ENCODE assay signal across 8 cellular contexts in genomic region chrX:46574337-46574940, GRCh38. TPM values are rescaled to one million over a fixed set of nuclear protein-coding genes. Genes with fewer than 3 reads are reported as not detected.
DNase-seq lines count a peak whose midpoint lies in the region; ATAC-seq and TF ChIP-seq lines count a peak whose summit lies in the region.

No MANE protein-coding gene starts in this region.

- 0% methylated on average over 64 to 79 of the region's 79 CpGs for WGBS in heart right ventricle, 2 donors

- peak; percentile 10 for DNase-seq in BE2C
- peak; percentile 26 for DNase-seq in NCI-H146 treated with DMSO at 0.1 percent for 48 hours (lab: John Stamatoyannopoulos, UW; ENCODE audit: unreplicated experiment)
- peak; percentile 7 for DNase-seq in activated T-helper 9 cell treated with anti-CD3 and anti-CD28 coated beads, Interleukin-2, amount 50 U/mL, for 16 hours (ENCODE audit: low read depth)
- peak in 1 of 2 donors; percentile 21 for DNase-seq in heart right ventricle
- DNase-seq in skeletal muscle cell (ENCODE audit: low read depth): no peak
- no peak for DNase-seq in cerebellum (ENCODE audit: low spot score)
- DNase-seq in globus pallidus (ENCODE audit: low spot score): no peak

- TF ChIP-seq CTCF in BE2C (IDR thresholded peaks at IDR 0.05; ENCODE audit: low read depth, low read length) (no peak), heart right ventricle (IDR thresholded peaks at IDR 0.05) (no peak)

- intact Hi-C loops in heart right ventricle (cut with DNase I): loop anchor here in 8 of 10 donors (2.0 to 10.0 kb wide), 6 partner anchors 66 to 113 kb away; no protein-coding TSS in a partner anchor

- H3K4me1 ChIP-seq in BE2C (no peaks in the 10 kb centered on the region), heart right ventricle (peaks cover 0 to 32% (median 19%) of the 10 kb centered on the region in 9 donors)

- peak overlapping the region; percentile 57 for H3K4me3 ChIP-seq in BE2C (ENCODE audit: low read depth, low read length)
- H3K4me3 ChIP-seq in heart right ventricle: peak overlapping the region; percentile 53 to 78 (median 70)
- peak overlapping the region; percentile 57 for H3K4me3 ChIP-seq in skeletal muscle cell (ENCODE audit: low read depth, low read length)

- peak; percentile 6 for ATAC-seq in GM21367 (IDR thresholded peaks at IDR 0.05; ENCODE audit: unreplicated experiment)
- peak in 7 of 8 donors; percentile 1 to 45 (median 10) for ATAC-seq in heart right ventricle

- H3K27me3 ChIP-seq in BE2C: peaks cover 24% of the 10 kb centered on the region
- no peaks in the 10 kb centered on the region for H3K27me3 ChIP-seq in heart right ventricle

- peak overlapping the region; percentile 47 to 84 (median 76) for H3K27ac ChIP-seq in heart right ventricle

- H3K36me3 ChIP-seq in BE2C (no peaks in the 10 kb centered on the region), heart right ventricle (peaks cover 0 to 4% (median 0%) of the 10 kb centered on the region in 9 donors)

- no peaks in the 10 kb centered on the region for H3K9me3 ChIP-seq in BE2C
- H3K9me3 ChIP-seq in heart right ventricle: peaks cover 0 to 7% (median 0%) of the 10 kb centered on the region in 11 donors

RNA-seq across cellular contexts. Expression of gene CHST7, which starts 0.9 kb away (rescaled TPM):
- not detected for polyA plus RNA-seq in BE2C (2012; ENCODE audit: insufficient read depth, insufficient read length, low read depth)
- total RNA-seq in heart right ventricle (10 to 100 TPM in 3 of 10 donors, 1 to 10 TPM in 7; 3.5 to 23.0 (median 8.6) TPM), cerebellum (12.2 TPM)
- 10 to 100 TPM in 1 of 2 donors, 1 to 10 TPM in 1; 3.7 to 27.7 TPM for polyA plus RNA-seq in heart right ventricle

RNA-seq across cellular contexts. Expression of gene ZNF674, which starts 29.2 kb away (rescaled TPM):
- polyA plus RNA-seq in BE2C (2012; ENCODE audit: insufficient read depth, insufficient read length, low read depth): 1.7 TPM
- total RNA-seq in heart right ventricle: 1 to 10 TPM; 2.1 to 4.3 (median 2.6) TPM
- polyA plus RNA-seq in heart right ventricle: 1 to 10 TPM in 1 of 2 donors, under 1 TPM in 1; 0.91 to 1.9 TPM
- total RNA-seq in cerebellum: 10.1 TPM

Comparison
In these comparisons a context has a peak if more than half of its experiments do, and no peak if none do; other contexts are left out.
1. DNase-seq: peak in BE2C (single experiment), NCI-H146 treated with DMSO at 0.1 percent for 48 hours (single experiment) and activated T-helper 9 cell treated with anti-CD3 and anti-CD28 coated beads, Interleukin-2, amount 50 U/mL, for 16 hours (single experiment); none in skeletal muscle cell (single experiment), cerebellum (single experiment) and globus pallidus (single experiment).
2. Peak in every context shown above with its lines, with median percentiles within 50 percentile points of each other: H3K4me3 ChIP-seq.